15 cellular contexts compared by ENCODE assay signal in the genomic region with DNA sequence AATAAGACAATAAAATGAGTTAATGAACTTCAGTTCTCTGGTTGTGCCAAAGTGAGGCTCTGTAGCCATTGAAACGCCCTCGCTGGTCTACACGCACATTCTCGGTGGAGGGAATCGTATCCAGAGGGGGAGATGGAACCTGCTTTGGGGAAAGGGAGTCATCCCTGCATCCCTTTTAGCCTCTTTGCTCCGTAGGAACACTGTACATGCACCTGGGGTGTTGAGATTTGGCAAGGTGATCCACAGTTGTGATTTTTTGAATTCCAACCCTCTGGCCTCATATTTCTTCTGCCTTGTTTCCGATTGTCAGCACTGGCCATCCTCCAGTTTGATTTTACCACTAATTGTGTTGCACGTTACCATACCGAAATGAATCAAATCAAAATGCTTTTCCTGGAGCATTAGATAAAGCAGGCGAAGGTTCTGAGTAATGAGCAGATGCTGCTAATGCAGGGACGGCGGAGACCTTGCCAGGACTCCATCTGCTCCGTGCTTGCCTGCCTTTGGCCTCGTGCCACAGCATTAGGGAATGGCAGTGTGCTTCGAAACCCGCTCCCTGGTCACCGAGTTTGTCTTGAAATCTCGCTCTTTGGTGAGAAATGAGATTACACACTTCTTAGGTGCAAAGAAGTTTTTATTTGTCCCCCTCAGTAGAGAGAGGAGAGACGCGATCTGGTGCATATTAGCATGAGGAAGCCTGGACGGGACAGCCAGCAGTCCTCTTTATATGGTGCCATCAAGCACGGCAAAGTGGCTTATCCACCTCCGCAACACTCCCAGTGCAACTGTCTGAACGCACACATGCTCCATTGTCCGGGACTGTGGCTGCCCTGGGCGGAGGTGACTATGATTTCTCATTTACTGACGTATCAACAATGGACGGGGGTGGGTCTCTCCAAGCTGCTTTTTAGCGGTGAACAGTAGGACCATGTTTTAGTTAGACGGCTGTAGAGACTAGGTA. TPM values are rescaled to one million over a fixed set of nuclear protein-coding genes. Genes with fewer than 3 reads are reported as not detected.
DNase-seq lines count a peak whose midpoint lies in the region; ATAC-seq and TF ChIP-seq lines count a peak whose summit lies in the region.
"Had no signal": no experiment of that assay in that cellular context is flagged by ENCODE, and none has a peak within 500 bp of the region (broad histone marks: within the 10 kb centered on the region; RNA-seq: fewer than 3 reads in every experiment).

No MANE protein-coding gene starts in this region.

- H3K4me3 Mint-ChIP-seq in nephron progenitor cell (no peak overlapping the region), HFFc6 (no peak overlapping the region), chondrocyte (ENCODE audit: unreplicated experiment) (no peak overlapping the region)
- no peak overlapping the region for H3K4me3 Mint-ChIP-seq in CD8-positive, alpha-beta T cell
- H3K4me3 Mint-ChIP-seq: activated CD8-positive, alpha-beta T cell treated with anti-CD3 and anti-CD28 coated beads, Interleukin-2, amount 10 ng/mL, durations not matched to agents 7 days and 5 days had no signal

- no peaks in the 10 kb centered on the region for H3K9me3 Mint-ChIP-seq in nephron progenitor cell
- H3K9me3 Mint-ChIP-seq in HFFc6, result no peaks in the 10 kb centered on the region
- H3K9me3 Mint-ChIP-seq in CD8-positive, alpha-beta T cell, result no peaks in the 10 kb centered on the region
- H3K9me3 Mint-ChIP-seq in chondrocyte (ENCODE audit: low read depth), result no peaks in the 10 kb centered on the region
- H3K9me3 Mint-ChIP-seq: naive B cell had no signal

- H3K27ac ChIP-seq in colonic mucosa, result no peak overlapping the region
- no peak overlapping the region for H3K27ac ChIP-seq in CD8-positive, alpha-beta T cell (ENCODE audit: low read depth, low read length)
- H3K27ac ChIP-seq: C4-2B, HL-60 had no signal

- ATAC-seq in CD8-positive, alpha-beta T cell, result no peak
- ATAC-seq: activated CD8-positive, alpha-beta T cell treated with anti-CD3 and anti-CD28 coated beads, Interleukin-2, amount 10 ng/mL, durations not matched to agents 7 days and 5 days had no signal

- H3K4me3 ChIP-seq in colonic mucosa, result no peak overlapping the region
- H3K4me3 ChIP-seq in CD8-positive, alpha-beta T cell (ENCODE audit: low read depth, low read length), result no peak overlapping the region

- no peak overlapping the region for H3K9ac ChIP-seq in colonic mucosa (ENCODE audit: low read depth in 2 of 2, low read length in 2 of 2)

- H3K27ac Mint-ChIP-seq in nephron progenitor cell, result peak overlapping the region; percentile 4
- no peak overlapping the region for H3K27ac Mint-ChIP-seq in HFFc6
- H3K27ac Mint-ChIP-seq in CD8-positive, alpha-beta T cell, result no peak overlapping the region
- H3K27ac Mint-ChIP-seq in chondrocyte (ENCODE audit: unreplicated experiment), result no peak overlapping the region
- H3K27ac Mint-ChIP-seq: activated CD8-positive, alpha-beta T cell treated with anti-CD3 and anti-CD28 coated beads, Interleukin-2, amount 10 ng/mL, durations not matched to agents 7 days and 5 days had no signal

- DNase-seq in DMS153 (lab: John Stamatoyannopoulos, UW) (peak; percentile 67), NCI-H446 (lab: John Stamatoyannopoulos, UW) (peak; percentile 89 to 96), colonic mucosa (peak; percentile 23), nephron progenitor cell (no peak), HFFc6 (no peak), chondrocyte (ENCODE audit: low spot score) (no peak), hepatic stellate cell (ENCODE audit: low spot score) (no peak)
- no peak for DNase-seq in CD8-positive, alpha-beta T cell
- DNase-seq: activated CD8-positive, alpha-beta T cell treated with anti-CD3 and anti-CD28 coated beads, Interleukin-2, amount 10 ng/mL, durations not matched to agents 7 days and 5 days; kidney; naive B cell; RPMI8226; T1000 had no signal

- intact Hi-C loops in colonic mucosa (cut with DNase I), result no loop called here
- intact Hi-C loops in CD8-positive, alpha-beta T cell (cut with DNase I, micrococcal nuclease), result no loop called here

- CTCF ChIA-PET in CD8-positive, alpha-beta T cell (lab: Charles Lee), result interaction anchor here (0.9 to 1.4 kb wide), 2 partner anchors 18 to 267 kb away, joined by 3 read pairs; no protein-coding TSS in a partner anchor

- H3K27me3 Mint-ChIP-seq in nephron progenitor cell (ENCODE audit: low read depth, poor library complexity) (peaks cover 1% of the 10 kb centered on the region), HFFc6 (ENCODE audit: insufficient read depth) (no peaks in the 10 kb centered on the region), chondrocyte (ENCODE audit: low read depth) (no peaks in the 10 kb centered on the region)
- no peaks in the 10 kb centered on the region for H3K27me3 Mint-ChIP-seq in CD8-positive, alpha-beta T cell (ENCODE audit: low read depth)
- H3K27me3 Mint-ChIP-seq: naive B cell had no signal

- no peaks in the 10 kb centered on the region for H3K4me1 Mint-ChIP-seq in nephron progenitor cell
- H3K4me1 Mint-ChIP-seq in HFFc6 (ENCODE audit: low read depth), result peaks cover 5% of the 10 kb centered on the region
- no peaks in the 10 kb centered on the region for H3K4me1 Mint-ChIP-seq in CD8-positive, alpha-beta T cell (ENCODE audit: low read depth)
- H3K4me1 Mint-ChIP-seq in chondrocyte (ENCODE audit: low read depth), result peaks cover 19% of the 10 kb centered on the region

- POLR2A ChIA-PET in CD8-positive, alpha-beta T cell (lab: Charles Lee), result no interaction called here

- peaks cover 4% of the 10 kb centered on the region for H3K36me3 ChIP-seq in colonic mucosa
- peaks cover 10% of the 10 kb centered on the region for H3K36me3 ChIP-seq in CD8-positive, alpha-beta T cell (ENCODE audit: insufficient read depth, low read length)

- H3K27me3 ChIP-seq in colonic mucosa, result no peaks in the 10 kb centered on the region
- H3K27me3 ChIP-seq in CD8-positive, alpha-beta T cell (ENCODE audit: insufficient read depth, low read length), result no peaks in the 10 kb centered on the region

- H3K4me1 ChIP-seq in colonic mucosa, result no peaks in the 10 kb centered on the region
- H3K4me1 ChIP-seq in CD8-positive, alpha-beta T cell (ENCODE audit: insufficient read depth, low read length), result no peaks in the 10 kb centered on the region

- H3K36me3 Mint-ChIP-seq in nephron progenitor cell (ENCODE audit: low read depth) (peaks cover 74% of the 10 kb centered on the region), HFFc6 (ENCODE audit: low read depth) (peaks cover 35% of the 10 kb centered on the region), chondrocyte (ENCODE audit: low read depth) (peaks cover 33% of the 10 kb centered on the region)
- H3K36me3 Mint-ChIP-seq in CD8-positive, alpha-beta T cell, result peaks cover 72% of the 10 kb centered on the region

- H3K9me3 ChIP-seq in colonic mucosa, result no peaks in the 10 kb centered on the region
- no peaks in the 10 kb centered on the region for H3K9me3 ChIP-seq in CD8-positive, alpha-beta T cell (ENCODE audit: low read length)

- TF ChIP-seq CTCF in colonic mucosa (IDR thresholded peaks at IDR 0.05) (no peak), nephron progenitor cell (IDR thresholded peaks at IDR 0.05) (no peak), HFFc6 (IDR thresholded peaks at IDR 0.05) (no peak), chondrocyte (IDR thresholded peaks at IDR 0.05) (no peak)
- no peak for TF ChIP-seq CTCF in CD8-positive, alpha-beta T cell (IDR thresholded peaks at IDR 0.05)

RNA-seq across cellular contexts. Expression of gene FBXW8, which starts 59.1 kb away (rescaled TPM):
- 10 to 100 TPM; 11.1 to 13.7 TPM for total RNA-seq in colonic mucosa
- 10 to 100 TPM; 15.3 to 20.5 (median 18.5) TPM for total RNA-seq in HFFc6 (2021; fragmentation: NEBNext Ultra II Directional; extraction: Animal tissue kit (Norgen Biotek cat#: 25700))
- 1 to 10 TPM; 5.6 to 6.5 TPM for total RNA-seq in CD8-positive, alpha-beta T cell
- total RNA-seq in chondrocyte, result 30.3 to 33.7 TPM (median 30.8 TPM) in 3 replicates

Comparison
In these comparisons a context has a peak if more than half of its experiments do, and no peak if none do; other contexts are left out.
1. DNase-seq: peak in DMS153 (single experiment), NCI-H446 (2 of 2) and colonic mucosa (single experiment); none in nephron progenitor cell (single experiment), HFFc6 (single experiment), CD8-positive, alpha-beta T cell (0 of 7), chondrocyte (single experiment) and hepatic stellate cell (single experiment).